In genomic region chr5:132820162-132820754, GRCh38 we compare ENCODE assay signal across 1 cellular context.
TF ChIP-seq lines count a peak whose summit lies in the region.

No MANE protein-coding gene starts in this region.

TF ChIP-seq in HepG2, 621 proteins besides CTCF, POLR2A, EP300 and RAD21 (continued from another document and continues in another):
- TF ChIP-seq KIAA2018 (CRISPR knock-in tag; IDR thresholded peaks at IDR 0.05; ENCODE audit: borderline replicate concordance) (no peak), JUN (CRISPR knock-in tag; IDR thresholded peaks at IDR 0.05) (no peak), ZBTB4 (CRISPR knock-in tag; IDR thresholded peaks at IDR 0.05; ENCODE audit: borderline replicate concordance) (no peak), SNAPC4 (CRISPR knock-in tag; IDR thresholded peaks at IDR 0.05) (no peak), U2AF2 (IDR thresholded peaks at IDR 0.05; ENCODE audit: low read depth, low read length) (no peak), TFDP1 (CRISPR knock-in tag; IDR thresholded peaks at IDR 0.05; ENCODE audit: borderline replicate concordance) (no peak), KAT8 (CRISPR knock-in tag; IDR thresholded peaks at IDR 0.05) (peak; percentile 55; the same call in 1 of the 2 replicates), CCDC6 (CRISPR knock-in tag; IDR thresholded peaks at IDR 0.05) (no peak), ZUFSP (CRISPR knock-in tag; IDR thresholded peaks at IDR 0.05; ENCODE audit: borderline replicate concordance) (no peak), TSC22D2 (CRISPR knock-in tag; IDR thresholded peaks at IDR 0.05; ENCODE audit: borderline replicate concordance) (0 out of 2 replicates have a peak, but pooled peaks have one; percentile 37), HBP1 (CRISPR knock-in tag; IDR thresholded peaks at IDR 0.05; ENCODE audit: low read depth) (peak; percentile 53; the same call in 1 of the 2 replicates), SPEN (CRISPR knock-in tag; IDR thresholded peaks at IDR 0.05; ENCODE audit: low read depth) (peak; percentile 57; the same call in 1 of the 2 replicates), TEAD2 (CRISPR knock-in tag; IDR thresholded peaks at IDR 0.05) (no peak), ZNF382 (CRISPR knock-in tag; IDR thresholded peaks at IDR 0.05; ENCODE audit: borderline replicate concordance) (no peak), ZNF333 (CRISPR knock-in tag; IDR thresholded peaks at IDR 0.05; ENCODE audit: borderline replicate concordance) (no peak), ZBTB10 (CRISPR knock-in tag; IDR thresholded peaks at IDR 0.05; ENCODE audit: borderline replicate concordance) (no peak), MTA1 (CRISPR knock-in tag; IDR thresholded peaks at IDR 0.05; ENCODE audit: borderline replicate concordance) (no peak), NFKB2 (CRISPR knock-in tag; IDR thresholded peaks at IDR 0.05; ENCODE audit: borderline replicate concordance) (no peak), HOXA7 (CRISPR knock-in tag; IDR thresholded peaks at IDR 0.05) (no peak), ZEB1 (IDR thresholded peaks at IDR 0.05; ENCODE audit: insufficient replicate concordance, low read depth) (no peak), ZNF430 (CRISPR knock-in tag; IDR thresholded peaks at IDR 0.05) (peak; percentile 75; the same call in 1 of the 2 replicates), THAP11 (CRISPR knock-in tag; IDR thresholded peaks at IDR 0.05) (peak; percentile 32; the same call in 1 of the 2 replicates), GMEB1 (CRISPR knock-in tag; IDR thresholded peaks at IDR 0.05; ENCODE audit: borderline replicate concordance) (no peak), NBN (conservative IDR thresholded peaks at IDR 0.05) (no peak), NR2F1 (CRISPR knock-in tag; IDR thresholded peaks at IDR 0.05) (no peak), KLF11 (CRISPR knock-in tag; IDR thresholded peaks at IDR 0.05) (no peak), ZNF839 (CRISPR knock-in tag; IDR thresholded peaks at IDR 0.05; ENCODE audit: borderline replicate concordance) (no peak), FIP1L1 (IDR thresholded peaks at IDR 0.05; ENCODE audit: borderline replicate concordance, insufficient read depth, low read depth, low read length) (no peak)
